Comparison of ENCODE assay signal across 13 cellular contexts in the genomic region with DNA sequence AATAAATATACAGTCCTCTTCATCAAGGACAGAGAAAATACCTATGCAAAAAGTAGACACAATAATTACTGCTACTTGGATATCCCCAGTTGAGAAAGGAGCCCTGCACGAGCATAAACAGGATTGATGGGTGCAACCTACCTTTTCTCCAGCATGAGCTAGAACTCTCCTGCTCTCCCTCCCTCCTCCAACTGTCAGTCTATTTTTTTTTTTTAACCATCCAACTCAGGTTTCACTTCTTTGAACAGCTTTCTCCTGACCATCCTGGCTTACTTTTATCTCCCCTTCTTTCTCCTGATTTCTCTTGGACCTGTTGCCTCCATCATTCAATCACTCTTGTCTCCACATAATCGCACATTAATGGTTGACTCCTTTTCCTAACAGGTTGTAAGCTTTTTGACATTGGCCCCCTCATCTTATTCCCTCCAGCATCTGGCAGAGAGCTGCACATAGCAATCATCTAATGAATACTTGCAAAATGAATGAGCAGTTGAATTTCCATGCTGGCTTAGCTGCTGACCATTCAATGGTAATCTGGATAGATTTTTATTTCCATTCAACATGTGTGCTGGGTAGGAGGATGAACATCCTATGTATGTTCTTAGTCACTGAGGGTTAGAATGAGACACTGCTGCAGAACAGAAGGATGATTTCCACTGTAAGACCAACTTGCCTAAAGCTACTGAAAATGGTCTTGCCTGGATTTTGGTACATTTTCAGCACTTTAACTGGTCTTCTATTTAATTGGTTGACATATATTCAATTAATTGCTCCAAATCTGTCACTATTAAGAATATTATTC. TPM values are rescaled to one million over a fixed set of nuclear protein-coding genes. Genes with fewer than 3 reads are reported as not detected.
A peak's percentile ranks its signal among the peaks of the same experiment; 100 is the strongest.
DNase-seq lines count a peak whose midpoint lies in the region; ATAC-seq, FAIRE-seq and TF ChIP-seq lines count a peak whose summit lies in the region.
"Had no signal": no experiment of that assay in that cellular context is flagged by ENCODE, and none has a peak within 500 bp of the region (broad histone marks: within the 10 kb centered on the region; RNA-seq: fewer than 3 reads in every experiment).

No MANE protein-coding gene starts in this region.

- ATAC-seq in HepG2 (no peak), right lobe of liver (no peak), T-cell (replicated peaks in 1 of 4) (no peak), GM21786 (IDR thresholded peaks at IDR 0.05; ENCODE audit: unreplicated experiment) (no peak)
- ATAC-seq in stimulated activated memory B cell treated with anti-CD40 and anti-IgM and Interleukin-4, amounts not matched to agents 10 μg/mL and 1 μg/mL and 100 μg/mL, for 72 hours: no peak

- WGBS in HepG2 (ENCODE audit: low lambda C conversion rate): 77% methylated on average over 2 of the region's 2 CpGs
- WGBS in right lobe of liver (ENCODE audit: insufficient coverage, low coverage, low lambda C conversion rate, missing lambda C conversion rate): 85% methylated on average over 2 of the region's 2 CpGs

- H3K4me1 ChIP-seq in HepG2 (ENCODE audit: insufficient read depth, low read length): peaks cover 71% of the 10 kb centered on the region
- H3K4me1 ChIP-seq in right lobe of liver: peaks cover 0 to 23% (median 7%) of the 10 kb centered on the region in 4 donors
- H3K4me1 ChIP-seq: BLaER1 had no signal

- H3K27me3 Mint-ChIP-seq in T-cell: peaks cover 0 to 6% of the 10 kb centered on the region in 2 donors
- H3K27me3 Mint-ChIP-seq in stimulated activated memory B cell treated with anti-CD40 and anti-IgM and Interleukin-4, amounts not matched to agents 10 μg/mL and 1 μg/mL and 100 μg/mL, for 72 hours: no peaks in the 10 kb centered on the region

- no peak overlapping the region for H3K27ac Mint-ChIP-seq in T-cell
- H3K27ac Mint-ChIP-seq in stimulated activated memory B cell treated with anti-CD40 and anti-IgM and Interleukin-4, amounts not matched to agents 10 μg/mL and 1 μg/mL and 100 μg/mL, for 72 hours: no peak overlapping the region

- no peaks in the 10 kb centered on the region for H3K9me3 ChIP-seq in HepG2 (ENCODE audit: low read length)
- no peaks in the 10 kb centered on the region for H3K9me3 ChIP-seq in right lobe of liver
- H3K9me3 ChIP-seq: BLaER1, SK-N-SH had no signal

- H3K27ac ChIP-seq in HepG2 (ENCODE audit: extremely low read length, insufficient read depth, low read length) (peak overlapping the region; percentile 74), right lobe of liver (peak overlapping the region in 1 of 3 donors; percentile 12)
- H3K27ac ChIP-seq: BLaER1 had no signal

- CTCF ChIA-PET in HepG2 (lab: Yijun Ruan, JAX; ENCODE audit: low intra/inter-chr PET ratio, low total read pairs) (no interaction called here), T-cell (lab: Charles Lee) (interaction anchor here in 1 of 2 donors (0.5 kb wide), 1 partner anchor 1354 kb away, joined by 3 read pairs; no protein-coding TSS in a partner anchor)

- no peaks in the 10 kb centered on the region for H3K79me2 ChIP-seq in HepG2 (ENCODE audit: insufficient read depth, low read length)

- POLR2A ChIA-PET in HepG2 (lab: Yijun Ruan, JAX): interaction anchor here (2.0 to 2.8 kb wide), 2 partner anchors 11 to 19 kb away, joined by 12 to 30 read pairs; no protein-coding TSS in a partner anchor
- POLR2A ChIA-PET in T-cell (lab: Charles Lee): no interaction called here

- H3K9me3 Mint-ChIP-seq in T-cell: no peaks in the 10 kb centered on the region
- no peaks in the 10 kb centered on the region for H3K9me3 Mint-ChIP-seq in stimulated activated memory B cell treated with anti-CD40 and anti-IgM and Interleukin-4, amounts not matched to agents 10 μg/mL and 1 μg/mL and 100 μg/mL, for 72 hours

- peaks cover 13 to 16% (median 13%) of the 10 kb centered on the region in 3 donors for H3K4me1 Mint-ChIP-seq in T-cell
- peaks cover 29% of the 10 kb centered on the region for H3K4me1 Mint-ChIP-seq in stimulated activated memory B cell treated with anti-CD40 and anti-IgM and Interleukin-4, amounts not matched to agents 10 μg/mL and 1 μg/mL and 100 μg/mL, for 72 hours

- in situ Hi-C loops in HepG2 (cut with HindIII; ENCODE audit: extremely low pct_ligation_motif_present, low pct_unique_long_range_greater_than_20kb): no loop called here

- TF ChIP-seq CTCF in HepG2 (CRISPR knock-in tag; IDR thresholded peaks at IDR 0.05) (no peak), right lobe of liver (IDR thresholded peaks at IDR 0.05) (no peak)

- TF ChIP-seq RAD21 in HepG2 (CRISPR knock-in tag; IDR thresholded peaks at IDR 0.05): no peak

- H3K4me3 Mint-ChIP-seq in T-cell: no peak overlapping the region
- H3K4me3 Mint-ChIP-seq in stimulated activated memory B cell treated with anti-CD40 and anti-IgM and Interleukin-4, amounts not matched to agents 10 μg/mL and 1 μg/mL and 100 μg/mL, for 72 hours: no peak overlapping the region

- H3K36me3 ChIP-seq in HepG2 (replicated peaks in 1 of 2; ENCODE audit: control insufficient read depth in 1 of 2, insufficient read depth in 2 of 2, low read length in 2 of 2) (no peaks in the 10 kb centered on the region), right lobe of liver (no peaks in the 10 kb centered on the region)
- H3K36me3 ChIP-seq: BLaER1 had no signal

- TF ChIP-seq EP300 in HepG2 (IDR thresholded peaks at IDR 0.05; ENCODE audit: low read depth in 2 of 2, low read length in 2 of 2) (no peak), HepG2 (CRISPR knock-in tag; IDR thresholded peaks at IDR 0.05; ENCODE audit: borderline replicate concordance) (no peak)

- TF ChIP-seq POLR2A in HepG2 (IDR thresholded peaks at IDR 0.05; ENCODE audit: insufficient read depth in 1 of 2, low read depth in 2 of 2, low read length in 2 of 2) (no peak), right lobe of liver (IDR thresholded peaks at IDR 0.05) (no peak)

- peak overlapping the region; percentile 10; the same call in 1 of the 2 replicates for H3K9ac ChIP-seq in HepG2 (ENCODE audit: insufficient read depth, low read depth, low read length)
- H3K9ac ChIP-seq: BLaER1, SK-N-SH had no signal

- intact Hi-C loops in HepG2 (cut with micrococcal nuclease; ENCODE audit: unreplicated experiment): loop anchor here (5.0 kb wide), 3 partner anchors 33 to 93 kb away; partner anchors contain the start of gene CHPT1
- intact Hi-C loops in right lobe of liver (cut with DNase I): no loop called here

- peak; percentile 35 for DNase-seq in DMS 273 (lab: John Stamatoyannopoulos, UW; ENCODE audit: unreplicated experiment)
- no peak for DNase-seq in DMS 273 treated with DMSO at 0.1 percent for 48 hours (lab: John Stamatoyannopoulos, UW)
- no peak for DNase-seq in HepG2 (ENCODE audit: low spot score)
- DNase-seq in right lobe of liver: no peak
- peak; percentile 9 for DNase-seq in left kidney (ENCODE audit: low read depth, low spot score)
- no peak for DNase-seq in T-cell
- DNase-seq: 8988T, SK-N-SH had no signal

- no peaks in the 10 kb centered on the region for H3K36me3 Mint-ChIP-seq in T-cell
- H3K36me3 Mint-ChIP-seq in stimulated activated memory B cell treated with anti-CD40 and anti-IgM and Interleukin-4, amounts not matched to agents 10 μg/mL and 1 μg/mL and 100 μg/mL, for 72 hours: no peaks in the 10 kb centered on the region

- H4K20me1 ChIP-seq in HepG2 (ENCODE audit: insufficient read depth, low read length): no peaks in the 10 kb centered on the region
- H4K20me1 ChIP-seq: BLaER1 had no signal

- no peak overlapping the region for H3K4me3 ChIP-seq in HepG2 (replicated peaks in 1 of 3; ENCODE audit: insufficient read depth in 1 of 3, low read depth in 2 of 3, low read length in 3 of 3)
- no peak overlapping the region for H3K4me3 ChIP-seq in right lobe of liver
- H3K4me3 ChIP-seq: BLaER1 had no signal

- no peaks in the 10 kb centered on the region for H3K27me3 ChIP-seq in HepG2 (ENCODE audit: control insufficient read depth in 1 of 2, insufficient read depth in 2 of 2, low read length in 2 of 2)
- no peaks in the 10 kb centered on the region for H3K27me3 ChIP-seq in right lobe of liver
- H3K27me3 ChIP-seq: BLaER1 had no signal

- BruUV-seq in HepG2 (replicated peaks; lab: Mats Ljungman, UMichigan): no TSS peak

- no peak overlapping the region for H2AFZ ChIP-seq in HepG2 (ENCODE audit: low read length)

- no peak for FAIRE-seq in HepG2 (lab: Jason Lieb, UNC)

- peak overlapping the region; percentile 13; the same call in 1 of the 2 replicates for H3K4me2 ChIP-seq in HepG2 (ENCODE audit: low read depth, low read length)
- H3K4me2 ChIP-seq: BLaER1, SK-N-SH had no signal

TF ChIP-seq in HepG2, 621 proteins besides CTCF, POLR2A, EP300 and RAD21 (continues in another document):
- TF ChIP-seq, protein P1, sequence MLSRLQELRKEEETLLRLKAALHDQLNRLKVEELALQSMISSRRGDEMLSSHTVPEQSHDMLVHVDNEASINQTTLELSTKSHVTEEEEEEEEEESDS (CRISPR knock-in tag; IDR thresholded peaks at IDR 0.05; ENCODE audit: borderline replicate concordance): no peak
- TF ChIP-seq ZSCAN21 (CRISPR knock-in tag; IDR thresholded peaks at IDR 0.05; ENCODE audit: borderline replicate concordance): no peak
- no peak for TF ChIP-seq PHF21A (CRISPR knock-in tag; IDR thresholded peaks at IDR 0.05)
- TF ChIP-seq ISX (CRISPR knock-in tag; conservative IDR thresholded peaks at IDR 0.05): no peak

RNA-seq across cellular contexts. Expression of gene MYBPC1, which starts 24.5 kb away (rescaled TPM):
- 0.31 and 0.44 TPM in 2 replicates for total RNA-seq in HepG2 (2016; rRNA removed; fragmentation: Illumina TruSeq; extraction: Trizol)
- total RNA-seq in HepG2 (2016; cell fraction: cytosol; rRNA removed; fragmentation: Illumina TruSeq; extraction: Trizol; ENCODE audit: low read depth): not detected in 2 replicates
- total RNA-seq in HepG2 (2016; cell fraction: insoluble cytoplasmic fraction; rRNA removed; fragmentation: Illumina TruSeq; extraction: Trizol): 0.24 and 0.28 TPM in 2 replicates
- 0.15 and 0.28 TPM in 2 replicates for total RNA-seq in HepG2 (2016; cell fraction: membrane; rRNA removed; fragmentation: Illumina TruSeq; extraction: Trizol)
- total RNA-seq in HepG2 (2016; cell fraction: nucleus; rRNA removed; fragmentation: Illumina TruSeq; extraction: Trizol): 0.31 and 0.34 TPM in 2 replicates
- polyA plus RNA-seq in HepG2 (2011; rRNA removed): 0.34 and 0.53 TPM in 2 replicates
- 0.19 and 0.23 TPM in 2 replicates for polyA plus RNA-seq in HepG2 (2011; cell fraction: cytosol; rRNA removed)
- polyA plus RNA-seq in HepG2 (2011; cell fraction: nucleus; rRNA removed): 0.16 and 0.21 TPM in 2 replicates
- polyA plus RNA-seq in HepG2 (2012): 0.15 and 0.30 TPM in 2 replicates
- polyA plus RNA-seq in HepG2 (2016; cell fraction: cytosol; fragmentation: Illumina TruSeq; extraction: Trizol; ENCODE audit: low read depth): 0.08 and 0.12 TPM in 2 replicates
- 0.50 and 0.66 TPM in 2 replicates for polyA plus RNA-seq in HepG2 (2016; cell fraction: insoluble cytoplasmic fraction; fragmentation: Illumina TruSeq; extraction: Trizol; ENCODE audit: low read depth)
- 0.13 and 0.16 TPM in 2 replicates for polyA plus RNA-seq in HepG2 (2016; cell fraction: membrane; fragmentation: Illumina TruSeq; extraction: Trizol; ENCODE audit: low read depth)
- polyA plus RNA-seq in HepG2 (2016; cell fraction: nucleus; fragmentation: Illumina TruSeq; extraction: Trizol; ENCODE audit: insufficient read depth, low read depth): 0.40 and 0.91 TPM in 2 replicates
- polyA minus RNA-seq in HepG2 (2011; rRNA and poly(A)+ RNA removed; ENCODE audit: low replicate concordance): 0.22 TPM in 1 of 2 replicates, not detected in the other
- 0.69 TPM in 1 of 2 replicates, not detected in the other for polyA minus RNA-seq in HepG2 (2011; cell fraction: cytosol; rRNA and poly(A)+ RNA removed)
- 0.39 and 0.62 TPM in 2 replicates for polyA minus RNA-seq in HepG2 (2011; cell fraction: nucleus; rRNA and poly(A)+ RNA removed)
- 1 to 10 TPM in 2 of 6 experiments, under 1 TPM in 3, not detected in 1; 0.07 to 6.3 (median 0.66) TPM for total RNA-seq in right lobe of liver
- total RNA-seq in T-cell: not detected
- total RNA-seq: H4; T-helper 1 cell treated with Interleukin-12 subunit alpha and Interleukin-12 subunit beta and Interleukin-4 antibody, amounts not matched to agents 30 ng/mL and 1 ng/mL, for 36 hours had no signal
- polyA plus RNA-seq: SK-N-SH had no signal

Comparison
In these comparisons a context has a peak if more than half of its experiments do, and no peak if none do; other contexts are left out.
1. DNase-seq: peak in DMS 273 (single experiment) and left kidney (single experiment); none in DMS 273 treated with DMSO at 0.1 percent for 48 hours (single experiment), HepG2 (single experiment), right lobe of liver (0 of 3) and T-cell (0 of 34).